ENCODE assay signal across 11 cellular contexts in genomic region chr22:40009953-40010751, GRCh38. TPM values are rescaled to one million over a fixed set of nuclear protein-coding genes. Genes with fewer than 3 reads are reported as not detected.
DNase-seq lines count a peak whose midpoint lies in the region; ATAC-seq and TF ChIP-seq lines count a peak whose summit lies in the region.
"Had no signal": no experiment of that assay in that cellular context is flagged by ENCODE, and none has a peak within 500 bp of the region (broad histone marks: within the 10 kb centered on the region; RNA-seq: fewer than 3 reads in every experiment).

No MANE protein-coding gene starts in this region.

- no peak for ATAC-seq in upper lobe of right lung
- ATAC-seq: gastroesophageal sphincter had no signal

- WGBS in endodermal cell (ENCODE audit: insufficient coverage in 1 of 2, insufficient read length in 1 of 2), 2 experiments = 71 to 87% methylated on average over 17 to 25 of the region's 25 CpGs

- no peaks in the 10 kb centered on the region for H3K36me3 Mint-ChIP-seq in T-helper 2 cell treated with Interferon-gamma antibody and Interleukin-4, amounts not matched to agents 5 μg/mL and 100 μg/mL, for 36 hours (ENCODE audit: low read depth)
- peaks cover 15% of the 10 kb centered on the region for H3K36me3 Mint-ChIP-seq in endodermal cell (ENCODE audit: low read depth)

- TF ChIP-seq CTCF in endodermal cell (conservative IDR thresholded peaks at IDR 0.05) (no peak), upper lobe of right lung (IDR thresholded peaks at IDR 0.05) (no peak)

- H3K4me3 Mint-ChIP-seq in T-helper 2 cell treated with Interferon-gamma antibody and Interleukin-4, amounts not matched to agents 5 μg/mL and 100 μg/mL, for 36 hours = peak overlapping the region; percentile 46
- peak overlapping the region; percentile 28 for H3K4me3 Mint-ChIP-seq in endodermal cell

- H3K27ac ChIP-seq in endodermal cell (ENCODE audit: low read depth, low read length) (no peak overlapping the region), upper lobe of right lung (no peak overlapping the region)
- H3K27ac ChIP-seq: gastroesophageal sphincter, vagina had no signal

- H3K4me1 ChIP-seq in endodermal cell (ENCODE audit: control insufficient read depth, insufficient read depth, low read length) (peaks cover 27% of the 10 kb centered on the region), upper lobe of right lung (no peaks in the 10 kb centered on the region)
- H3K4me1 ChIP-seq: gastroesophageal sphincter had no signal

- no peak overlapping the region for H3K4me3 ChIP-seq in endodermal cell (ENCODE audit: low read length)
- H3K4me3 ChIP-seq in upper lobe of right lung = no peak overlapping the region
- H3K4me3 ChIP-seq: gastroesophageal sphincter, vagina had no signal

- H3K27me3 Mint-ChIP-seq in T-helper 2 cell treated with Interferon-gamma antibody and Interleukin-4, amounts not matched to agents 5 μg/mL and 100 μg/mL, for 36 hours (ENCODE audit: low read depth) = peaks cover 46% of the 10 kb centered on the region
- H3K27me3 Mint-ChIP-seq in endodermal cell (ENCODE audit: insufficient read depth) = no peaks in the 10 kb centered on the region

- peak; percentile 61 for DNase-seq in NCI-H82 (lab: John Stamatoyannopoulos, UW)
- DNase-seq in NCI-H82 treated with DMSO at 0.1 percent for 48 hours (lab: John Stamatoyannopoulos, UW; ENCODE audit: unreplicated experiment) = no peak
- DNase-seq in T-helper 2 cell treated with Interferon-gamma antibody and Interleukin-4, amounts not matched to agents 5 μg/mL and 100 μg/mL, for 36 hours (ENCODE audit: low spot score) = no peak
- DNase-seq in endodermal cell = no peak
- DNase-seq in stimulated activated CD4-positive, alpha-beta T cell treated with anti-CD3 and anti-CD28 coated beads, Interleukin-4, amount 100 ng/mL, for 24 hours = peak; percentile 25
- DNase-seq in OCI-M2 (lab: John Stamatoyannopoulos, UW; ENCODE audit: unreplicated experiment) = no peak
- no peak for DNase-seq in upper lobe of right lung
- DNase-seq in iPS-NIHi11 (ENCODE audit: low spot score) = no peak

- intact Hi-C loops in upper lobe of right lung (cut with DNase I) = loop anchor here (10.0 kb wide), 1 partner anchor 55 kb away; no protein-coding TSS in a partner anchor

- H3K9ac ChIP-seq in endodermal cell (ENCODE audit: extremely low read depth, low read length, poor library complexity, severe bottlenecking) = no peak overlapping the region

- H3K4me1 Mint-ChIP-seq in T-helper 2 cell treated with Interferon-gamma antibody and Interleukin-4, amounts not matched to agents 5 μg/mL and 100 μg/mL, for 36 hours (ENCODE audit: low read depth) = peaks cover 7% of the 10 kb centered on the region
- peaks cover 50% of the 10 kb centered on the region for H3K4me1 Mint-ChIP-seq in endodermal cell

- H3K9me3 Mint-ChIP-seq in T-helper 2 cell treated with Interferon-gamma antibody and Interleukin-4, amounts not matched to agents 5 μg/mL and 100 μg/mL, for 36 hours = no peaks in the 10 kb centered on the region
- H3K9me3 Mint-ChIP-seq in endodermal cell = no peaks in the 10 kb centered on the region

- no peaks in the 10 kb centered on the region for H3K9me3 ChIP-seq in endodermal cell (ENCODE audit: control insufficient read depth, low read length)
- no peaks in the 10 kb centered on the region for H3K9me3 ChIP-seq in upper lobe of right lung
- H3K9me3 ChIP-seq: gastroesophageal sphincter, vagina had no signal

- peak overlapping the region; percentile 3 for H3K27ac Mint-ChIP-seq in T-helper 2 cell treated with Interferon-gamma antibody and Interleukin-4, amounts not matched to agents 5 μg/mL and 100 μg/mL, for 36 hours
- peak overlapping the region; percentile 85 for H3K27ac Mint-ChIP-seq in endodermal cell

- H3K36me3 ChIP-seq in endodermal cell (ENCODE audit: control insufficient read depth, insufficient read depth, low read length) = no peaks in the 10 kb centered on the region
- H3K36me3 ChIP-seq in upper lobe of right lung = no peaks in the 10 kb centered on the region
- H3K36me3 ChIP-seq: gastroesophageal sphincter, vagina had no signal

- H3K27me3 ChIP-seq in endodermal cell (ENCODE audit: control insufficient read depth, insufficient read depth, low read length, poor library complexity, severe bottlenecking) (no peaks in the 10 kb centered on the region), upper lobe of right lung (peaks cover 42% of the 10 kb centered on the region)
- H3K27me3 ChIP-seq: vagina had no signal

RNA-seq across cellular contexts. Expression of gene FAM83F, which starts 15.4 kb away (rescaled TPM):
- total RNA-seq in endodermal cell (10 to 100 TPM; 18.9 to 34.1 TPM), upper lobe of right lung (0.35 TPM)
- 2.2 TPM for polyA plus RNA-seq in endodermal cell (2013, experiment 1 of 2)
- 1.9 TPM for polyA plus RNA-seq in endodermal cell (2013, experiment 2 of 2)

RNA-seq across cellular contexts. Expression of gene TMA7B, which starts 50.0 kb away (rescaled TPM):
- not detected for total RNA-seq in endodermal cell
- not detected for polyA plus RNA-seq in endodermal cell (2013, experiment 1 of 2)
- not detected for polyA plus RNA-seq in endodermal cell (2013, experiment 2 of 2)
- 0.69 TPM for total RNA-seq in upper lobe of right lung
- total RNA-seq: bronchial epithelial cell, gastroesophageal sphincter had no signal

Comparison
In these comparisons a context has a peak if more than half of its experiments do, and no peak if none do; other contexts are left out.
1. DNase-seq: peak in NCI-H82 (single experiment) and stimulated activated CD4-positive, alpha-beta T cell treated with anti-CD3 and anti-CD28 coated beads, Interleukin-4, amount 100 ng/mL, for 24 hours (single experiment); none in NCI-H82 treated with DMSO at 0.1 percent for 48 hours (single experiment), T-helper 2 cell treated with Interferon-gamma antibody and Interleukin-4, amounts not matched to agents 5 μg/mL and 100 μg/mL, for 36 hours (single experiment), endodermal cell (single experiment), OCI-M2 (single experiment), upper lobe of right lung (single experiment) and iPS-NIHi11 (single experiment).
2. RNA of gene FAM83F, which starts 15.4 kb away (total RNA-seq): 18.9 to 34.1 TPM in endodermal cell; 0.35 TPM in upper lobe of right lung (single experiment); every median in the first group is over 10 times any median in the second.